ENCODE assay signal across 10 cellular contexts in genomic region chr12:48155786-48156185, GRCh38. TPM values are rescaled to one million over a fixed set of nuclear protein-coding genes. Genes with fewer than 3 reads are reported as not detected.
"Had no signal": no experiment of that assay in that cellular context is flagged by ENCODE, and none has a peak within 500 bp of the region (broad histone marks: within the 10 kb centered on the region; RNA-seq: fewer than 3 reads in every experiment).

No MANE protein-coding gene starts in this region.

RNA-seq across cellular contexts. Expression of gene OR10AD1, which starts 47.3 kb away (rescaled TPM):
- total RNA-seq: activated naive CD4-positive, alpha-beta T cell treated with anti-CD3 and anti-CD28 coated beads, Interleukin-2, amount 50 U/mL, for 72 hours; aorta; gastroesophageal sphincter; kidney epithelial cell; liver; omental fat pad; Right ventricle myocardium inferior; sigmoid colon; testis; ureter had no signal
- polyA plus RNA-seq: aorta, liver, sigmoid colon had no signal
